ENCODE assay signal across 1 cellular context in genomic region chrX:48908600-48908999, GRCh38.
TF ChIP-seq lines count a peak whose summit lies in the region.

No MANE protein-coding gene starts in this region.

TF ChIP-seq in GM12878, 131 proteins besides CTCF, POLR2A, EP300 and RAD21:
- TF ChIP-seq ZBTB33 (IDR thresholded peaks at IDR 0.05) = no peak
- TF ChIP-seq, protein P1, sequence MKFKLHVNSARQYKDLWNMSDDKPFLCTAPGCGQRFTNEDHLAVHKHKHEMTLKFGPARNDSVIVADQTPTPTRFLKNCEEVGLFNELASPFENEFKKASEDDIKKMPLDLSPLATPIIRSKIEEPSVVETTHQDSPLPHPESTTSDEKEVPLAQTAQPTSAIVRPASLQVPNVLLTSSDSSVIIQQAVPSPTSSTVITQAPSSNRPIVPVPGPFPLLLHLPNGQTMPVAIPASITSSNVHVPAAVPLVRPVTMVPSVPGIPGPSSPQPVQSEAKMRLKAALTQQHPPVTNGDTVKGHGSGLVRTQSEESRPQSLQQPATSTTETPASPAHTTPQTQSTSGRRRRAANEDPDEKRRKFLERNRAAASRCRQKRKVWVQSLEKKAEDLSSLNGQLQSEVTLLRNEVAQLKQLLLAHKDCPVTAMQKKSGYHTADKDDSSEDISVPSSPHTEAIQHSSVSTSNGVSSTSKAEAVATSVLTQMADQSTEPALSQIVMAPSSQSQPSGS (IDR thresholded peaks at IDR 0.05; ENCODE audit: low read length) = no peak
- no peak for TF ChIP-seq ZNF687 (IDR thresholded peaks at IDR 0.05)
- TF ChIP-seq NR2C2 (IDR thresholded peaks at IDR 0.05; ENCODE audit: borderline replicate concordance, control insufficient read depth, insufficient read length, low read depth) = no peak
- TF ChIP-seq RELA (IDR thresholded peaks at IDR 0.05; ENCODE audit: borderline replicate concordance, partially characterized antibody) = no peak
- TF ChIP-seq USF1 (IDR thresholded peaks at IDR 0.05; ENCODE audit: borderline replicate concordance, extremely low read length, insufficient read depth, low read depth, low read length) = no peak
- no peak for TF ChIP-seq CUX1 (IDR thresholded peaks at IDR 0.05; ENCODE audit: insufficient replicate concordance, low read depth, low read length)
